Comparison of ENCODE assay signal across 7 cellular contexts in genomic region chr12:53079226-53080117, GRCh38. TPM values are rescaled to one million over a fixed set of nuclear protein-coding genes. Genes with fewer than 3 reads are reported as not detected.
DNase-seq lines count a peak whose midpoint lies in the region; ATAC-seq and TF ChIP-seq lines count a peak whose summit lies in the region.

SPRYD3 (minus strand) TSS chr12:53079390; CDS start chr12:53079333, 57 bp downstream.

- peaks cover 22% of the 10 kb centered on the region for H3K36me3 Mint-ChIP-seq in T-helper 2 cell treated with Interferon-gamma antibody and Interleukin-4, amounts not matched to agents 5 μg/mL and 100 μg/mL, for 36 hours (ENCODE audit: low read depth)

- H3K4me1 Mint-ChIP-seq in T-helper 2 cell treated with Interferon-gamma antibody and Interleukin-4, amounts not matched to agents 5 μg/mL and 100 μg/mL, for 36 hours (ENCODE audit: low read depth), result peaks cover 24% of the 10 kb centered on the region

- no peaks in the 10 kb centered on the region for H3K27me3 Mint-ChIP-seq in T-helper 2 cell treated with Interferon-gamma antibody and Interleukin-4, amounts not matched to agents 5 μg/mL and 100 μg/mL, for 36 hours (ENCODE audit: low read depth)

- H3K27me3 ChIP-seq in ascending aorta (no peaks in the 10 kb centered on the region), right cardiac atrium (ENCODE audit: control insufficient read depth, insufficient read depth) (no peaks in the 10 kb centered on the region)

- H3K4me3 ChIP-seq in ascending aorta (peak within 1 kb of the TSS; percentile 58 to 70), right cardiac atrium (ENCODE audit: low read length) (peak within 1 kb of the TSS; percentile 75)

- no peaks in the 10 kb centered on the region for H3K9me3 Mint-ChIP-seq in T-helper 2 cell treated with Interferon-gamma antibody and Interleukin-4, amounts not matched to agents 5 μg/mL and 100 μg/mL, for 36 hours

- peak within 1 kb of the TSS; percentile 87 to 97 for H3K27ac ChIP-seq in ascending aorta
- H3K27ac ChIP-seq in right cardiac atrium (ENCODE audit: low read length), result peak within 1 kb of the TSS; percentile 84

- peak; percentile 99 for ATAC-seq in GM18502 (IDR thresholded peaks at IDR 0.05; ENCODE audit: poor library complexity, unreplicated experiment)
- ATAC-seq in HG02970 (IDR thresholded peaks at IDR 0.05; ENCODE audit: low FRiP score, unreplicated experiment), result peak; percentile 97
- peak; percentile 99 for ATAC-seq in right cardiac atrium

- H3K4me3 Mint-ChIP-seq in T-helper 2 cell treated with Interferon-gamma antibody and Interleukin-4, amounts not matched to agents 5 μg/mL and 100 μg/mL, for 36 hours, result peak within 1 kb of the TSS; percentile 87

- no peaks in the 10 kb centered on the region for H3K9me3 ChIP-seq in ascending aorta
- H3K9me3 ChIP-seq in right cardiac atrium (ENCODE audit: control insufficient read depth, low read length), result no peaks in the 10 kb centered on the region

- WGBS in right cardiac atrium, result 2% methylated on average over 67 of the region's 67 CpGs

- TF ChIP-seq CTCF in ascending aorta (IDR thresholded peaks at IDR 0.05), result peak in 1 of 3 experiments; percentile 4

- H3K27ac Mint-ChIP-seq in T-helper 2 cell treated with Interferon-gamma antibody and Interleukin-4, amounts not matched to agents 5 μg/mL and 100 μg/mL, for 36 hours, result peak within 1 kb of the TSS; percentile 93

- intact Hi-C loops in ascending aorta (cut with DNase I), result loop anchor here (1.0 kb wide), 3 partner anchors 19 to 73 kb away; partner anchors contain the start of gene EIF4B
- intact Hi-C loops in right cardiac atrium (cut with DNase I), result no loop called here

- DNase-seq in NCI-H1930 (lab: John Stamatoyannopoulos, UW), result peak; percentile 93 to 94
- DNase-seq in T-helper 2 cell treated with Interferon-gamma antibody and Interleukin-4, amounts not matched to agents 5 μg/mL and 100 μg/mL, for 36 hours (ENCODE audit: low spot score), result peak; percentile 98
- peak; percentile 93 to 99 for DNase-seq in ascending aorta (ENCODE audit: low spot score in 2 of 2)
- peak; percentile 98 to 99 (median 98) for DNase-seq in right cardiac atrium
- peak; percentile 79 for DNase-seq in renal cortical epithelial cell (ENCODE audit: low read depth)

- H3K36me3 ChIP-seq in ascending aorta, result peaks cover 24 to 27% of the 10 kb centered on the region in 2 donors

- H3K4me1 ChIP-seq in ascending aorta (peaks cover 6 to 7% of the 10 kb centered on the region in 2 donors), right cardiac atrium (ENCODE audit: control insufficient read depth, insufficient read depth, low read length) (peaks cover 6% of the 10 kb centered on the region)

RNA-seq across cellular contexts. Expression of gene SPRYD3, which starts in this region (rescaled TPM):
- total RNA-seq in ascending aorta (48.6 TPM), right cardiac atrium (10 to 100 TPM; 40.8 to 59.6 (median 47.1) TPM), renal cortical epithelial cell (13.9 and 30.6 TPM in 2 replicates)
- 29.4 TPM for polyA plus RNA-seq in right cardiac atrium

Comparison
In these comparisons a context has a peak if more than half of its experiments do, and no peak if none do; other contexts are left out.
1. Peak in every context shown above with its lines: DNase-seq, ATAC-seq, H3K4me3 ChIP-seq and H3K27ac ChIP-seq.